ENCODE assay signal across 21 cellular contexts in genomic region chr9:16272766-16273165, GRCh38.
A peak's percentile ranks its signal among the peaks of the same experiment; 100 is the strongest.
DNase-seq lines count a peak whose midpoint lies in the region; ATAC-seq and TF ChIP-seq lines count a peak whose summit lies in the region.
"Had no signal": no experiment of that assay in that cellular context is flagged by ENCODE, and none has a peak within 500 bp of the region (broad histone marks: within the 10 kb centered on the region; RNA-seq: fewer than 3 reads in every experiment).

No MANE protein-coding gene starts in this region.

- H3K27me3 ChIP-seq in right atrium auricular region = no peaks in the 10 kb centered on the region
- no peaks in the 10 kb centered on the region for H3K27me3 ChIP-seq in heart left ventricle
- no peaks in the 10 kb centered on the region for H3K27me3 ChIP-seq in trophoblast cell (ENCODE audit: insufficient read depth, low read length)
- no peaks in the 10 kb centered on the region for H3K27me3 ChIP-seq in aorta (ENCODE audit: control insufficient read depth in 1 of 2, insufficient read depth in 2 of 2, low read length in 1 of 2)
- H3K27me3 ChIP-seq in colonic mucosa = no peaks in the 10 kb centered on the region

- no peak overlapping the region for H4K12ac ChIP-seq in trophoblast cell (ENCODE audit: low read depth, low read length)

- no peak overlapping the region for H3K4ac ChIP-seq in trophoblast cell (ENCODE audit: low read depth, low read length)

- no peak overlapping the region for H3K4me3 ChIP-seq in right atrium auricular region
- H3K4me3 ChIP-seq in heart left ventricle = no peak overlapping the region
- H3K4me3 ChIP-seq in fibroblast of the aortic adventitia (ENCODE audit: low read depth, low read length) = no peak overlapping the region
- no peak overlapping the region for H3K4me3 ChIP-seq in trophoblast cell (ENCODE audit: low read depth, low read length)
- no peak overlapping the region for H3K4me3 ChIP-seq in aorta (ENCODE audit: low read length in 2 of 2)
- no peak overlapping the region for H3K4me3 ChIP-seq in colonic mucosa
- H3K4me3 ChIP-seq: GM23248 had no signal

- H3K79me2 ChIP-seq in trophoblast cell (ENCODE audit: control insufficient read depth, insufficient read depth, low read length, poor library complexity) = no peaks in the 10 kb centered on the region

- TF ChIP-seq POLR2A in heart left ventricle (IDR thresholded peaks at IDR 0.05) = no peak

- H3K18ac ChIP-seq in trophoblast cell (ENCODE audit: low read length) = no peak overlapping the region

- no peak overlapping the region for H3K14ac ChIP-seq in trophoblast cell (ENCODE audit: low read length)

- WGBS in heart left ventricle, 4 donors = 81 to 87% (median 86%) methylated on average over 8 of the region's 8 CpGs
- WGBS in trophoblast cell (ENCODE audit: extremely low coverage, insufficient coverage, insufficient read length) = no CpG with 5 or more reads among the region's 8 CpGs
- WGBS in aorta, 2 donors = 26 to 27% methylated on average over 8 of the region's 8 CpGs

- H2BK5ac ChIP-seq in trophoblast cell (ENCODE audit: low read depth, low read length, poor library complexity) = no peak overlapping the region

- ATAC-seq in heart left ventricle (no peak), aorta (ENCODE audit: low FRiP score) (peak; percentile 54)

- peaks cover 2% of the 10 kb centered on the region for H3K79me1 ChIP-seq in trophoblast cell (ENCODE audit: low read length)

- no peaks in the 10 kb centered on the region for H3K36me3 ChIP-seq in right atrium auricular region
- H3K36me3 ChIP-seq in heart left ventricle = no peaks in the 10 kb centered on the region
- no peaks in the 10 kb centered on the region for H3K36me3 ChIP-seq in trophoblast cell (ENCODE audit: control insufficient read depth in 1 of 2, insufficient read depth in 2 of 2, low read length in 2 of 2)
- no peaks in the 10 kb centered on the region for H3K36me3 ChIP-seq in aorta (ENCODE audit: control insufficient read depth in 1 of 2, insufficient read depth in 2 of 2, low read length in 1 of 2)
- no peaks in the 10 kb centered on the region for H3K36me3 ChIP-seq in colonic mucosa

- intact Hi-C loops in heart left ventricle (cut with DNase I) = no loop called here
- intact Hi-C loops in aorta (cut with DNase I) = loop anchor here in 1 of 2 donors (10.0 kb wide), 2 partner anchors 58 to 712 kb away; no protein-coding TSS in a partner anchor
- intact Hi-C loops in colonic mucosa (cut with DNase I) = no loop called here

- no peak for TF ChIP-seq CTCF in right atrium auricular region (IDR thresholded peaks at IDR 0.05)
- no peak for TF ChIP-seq CTCF in heart left ventricle (IDR thresholded peaks at IDR 0.05)
- TF ChIP-seq CTCF in fibroblast of the aortic adventitia (IDR thresholded peaks at IDR 0.05; ENCODE audit: insufficient read depth, low read length) = no peak
- TF ChIP-seq CTCF in colonic mucosa (IDR thresholded peaks at IDR 0.05) = no peak

- H2BK12ac ChIP-seq in trophoblast cell (ENCODE audit: low read length) = peak overlapping the region; percentile 51

- H4K8ac ChIP-seq in trophoblast cell (ENCODE audit: low read depth, low read length) = no peak overlapping the region

- H4K91ac ChIP-seq in trophoblast cell (ENCODE audit: low read depth, low read length) = no peak overlapping the region

- H3K9me3 ChIP-seq in right atrium auricular region = no peaks in the 10 kb centered on the region
- no peaks in the 10 kb centered on the region for H3K9me3 ChIP-seq in heart left ventricle
- no peaks in the 10 kb centered on the region for H3K9me3 ChIP-seq in trophoblast cell (ENCODE audit: insufficient read depth, low read depth, low read length)
- no peaks in the 10 kb centered on the region for H3K9me3 ChIP-seq in aorta (ENCODE audit: control insufficient read depth, low read length)
- no peaks in the 10 kb centered on the region for H3K9me3 ChIP-seq in colonic mucosa

- no peak overlapping the region for H3K23ac ChIP-seq in trophoblast cell (ENCODE audit: low read length)

- H3K27ac ChIP-seq in right atrium auricular region (no peak overlapping the region), heart left ventricle (no peak overlapping the region), trophoblast cell (ENCODE audit: low read depth, low read length) (no peak overlapping the region), aorta (ENCODE audit: low read depth in 1 of 2, low read length in 2 of 2) (peak overlapping the region in 1 of 2 donors; percentile 55), colonic mucosa (no peak overlapping the region)
- H3K27ac ChIP-seq: GM23248 had no signal

- H3K9ac ChIP-seq in trophoblast cell (ENCODE audit: low read length) (no peak overlapping the region), colonic mucosa (ENCODE audit: low read depth in 2 of 2, low read length in 2 of 2) (no peak overlapping the region)
- H3K9ac ChIP-seq: GM23248 had no signal

- H3K4me1 ChIP-seq in right atrium auricular region (no peaks in the 10 kb centered on the region), heart left ventricle (peaks cover 0 to 4% (median 0%) of the 10 kb centered on the region in 12 donors), trophoblast cell (ENCODE audit: control insufficient read depth in 1 of 2, insufficient read depth in 2 of 2, low read length in 2 of 2) (no peaks in the 10 kb centered on the region), aorta (ENCODE audit: control insufficient read depth in 1 of 2, insufficient read depth in 2 of 2, low read length in 2 of 2) (no peaks in the 10 kb centered on the region), colonic mucosa (no peaks in the 10 kb centered on the region)

- DNase-seq in right atrium auricular region (ENCODE audit: low spot score) (peak; percentile 69), heart left ventricle (no peak), fibroblast of the aortic adventitia (ENCODE audit: low read depth) (peak; percentile 28), trophoblast cell (no peak), aorta (no peak), DMS 273 treated with DMSO at 0.1 percent for 48 hours (lab: John Stamatoyannopoulos, UW) (no peak), NCI-H748 treated with DMSO at 0.1 percent for 48 hours (lab: John Stamatoyannopoulos, UW) (no peak), colonic mucosa (no peak)
- DNase-seq: EL, GF-D8, GM23248, HCEC 1CT, KBM-7, MM.1S, NCI-H1048, NCI-H1417 treated with DMSO at 0.1 percent for 48 hours, NCI-H187, NCI-H446, NCI-H526, OCI-M1, SHP77 treated with DMSO at 0.1 percent for 48 hours had no signal

- H2AK5ac ChIP-seq in trophoblast cell (ENCODE audit: low read length) = no peak overlapping the region

- no peak overlapping the region for H3K4me2 ChIP-seq in trophoblast cell (ENCODE audit: low read length)

- no peak overlapping the region for H2BK120ac ChIP-seq in trophoblast cell (ENCODE audit: insufficient read depth, low read length, poor library complexity)

- no peak overlapping the region for H2AFZ ChIP-seq in trophoblast cell (ENCODE audit: insufficient read depth, low read length, poor library complexity)
- H2AFZ ChIP-seq: GM23248 had no signal

Comparison
In these comparisons a context has a peak if more than half of its experiments do, and no peak if none do; other contexts are left out.
1. DNase-seq: peak in right atrium auricular region (single experiment) and fibroblast of the aortic adventitia (single experiment); none in heart left ventricle (0 of 5), trophoblast cell (0 of 2), aorta (0 of 2), DMS 273 treated with DMSO at 0.1 percent for 48 hours (single experiment), NCI-H748 treated with DMSO at 0.1 percent for 48 hours (single experiment) and colonic mucosa (single experiment).